Comparison of ENCODE assay signal across 1 cellular context in genomic region chr18:79613186-79613931, GRCh38.
TF ChIP-seq lines count a peak whose summit lies in the region.

No MANE protein-coding gene starts in this region.

TF ChIP-seq in HepG2, 621 proteins besides CTCF, POLR2A, EP300 and RAD21 (continued from another document):
- TF ChIP-seq, protein P1, sequence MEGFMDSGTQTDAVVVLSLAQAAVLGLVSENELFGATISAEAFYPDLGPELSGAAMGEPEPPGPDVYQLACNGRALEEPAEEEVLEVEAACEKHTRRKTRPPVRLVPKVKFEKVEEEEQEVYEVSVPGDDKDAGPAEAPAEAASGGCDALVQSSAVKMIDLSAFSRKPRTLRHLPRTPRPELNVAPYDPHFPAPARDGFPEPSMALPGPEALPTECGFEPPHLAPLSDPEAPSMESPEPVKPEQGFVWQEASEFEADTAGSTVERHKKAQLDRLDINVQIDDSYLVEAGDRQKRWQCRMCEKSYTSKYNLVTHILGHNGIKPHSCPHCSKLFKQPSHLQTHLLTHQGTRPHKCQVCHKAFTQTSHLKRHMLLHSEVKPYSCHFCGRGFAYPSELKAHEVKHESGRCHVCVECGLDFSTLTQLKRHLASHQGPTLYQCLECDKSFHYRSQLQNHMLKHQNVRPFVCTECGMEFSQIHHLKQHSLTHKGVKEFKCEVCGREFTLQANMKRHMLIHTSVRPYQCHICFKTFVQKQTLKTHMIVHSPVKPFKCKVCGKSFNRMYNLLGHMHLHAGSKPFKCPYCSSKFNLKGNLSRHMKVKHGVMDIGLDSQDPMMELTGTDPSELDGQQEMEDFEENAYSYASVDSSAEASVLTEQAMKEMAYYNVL (CRISPR knock-in tag; IDR thresholded peaks at IDR 0.05; ENCODE audit: borderline replicate concordance), result no peak
- TF ChIP-seq CBX1 (IDR thresholded peaks at IDR 0.05; ENCODE audit: low read depth) (no peak), NR2F6 (IDR thresholded peaks at IDR 0.05) (no peak), NR2F6 (CRISPR knock-in tag; IDR thresholded peaks at IDR 0.05) (no peak), ATF7 (IDR thresholded peaks at IDR 0.05) (no peak), ATF7 (CRISPR knock-in tag; IDR thresholded peaks at IDR 0.05) (no peak)
